19 cellular contexts compared by ENCODE assay signal in genomic region chr19:3949997-3950859, GRCh38. TPM values are rescaled to one million over a fixed set of nuclear protein-coding genes. Genes with fewer than 3 reads are reported as not detected.
DNase-seq lines count a peak whose midpoint lies in the region; ATAC-seq and TF ChIP-seq lines count a peak whose summit lies in the region.
"Had no signal": no experiment of that assay in that cellular context is flagged by ENCODE, and none has a peak within 500 bp of the region (broad histone marks: within the 10 kb centered on the region; RNA-seq: fewer than 3 reads in every experiment).

No MANE protein-coding gene starts in this region.

- H3K9me3 ChIP-seq in lower lobe of right lung (no peaks in the 10 kb centered on the region), thymus (ENCODE audit: control insufficient read depth) (no peaks in the 10 kb centered on the region), MM.1S (replicated peaks; ENCODE audit: insufficient read depth, low read length) (no peaks in the 10 kb centered on the region)
- H3K9me3 ChIP-seq: tibial nerve had no signal

- H3K36me3 Mint-ChIP-seq in WTC11 = no peaks in the 10 kb centered on the region

- peak; percentile 66 for DNase-seq in NCI-H82 (lab: John Stamatoyannopoulos, UW)
- no peak for DNase-seq in NCI-H82 treated with DMSO at 0.1 percent for 48 hours (lab: John Stamatoyannopoulos, UW; ENCODE audit: unreplicated experiment)
- peak; percentile 71 for DNase-seq in coronary artery (ENCODE audit: low spot score)
- no peak for DNase-seq in lower lobe of right lung
- DNase-seq in MM.1S = no peak
- DNase-seq in WTC11 (ENCODE audit: low spot score) = no peak
- DNase-seq in activated CD4-positive, alpha-beta T cell treated with anti-CD3 and anti-CD28 coated beads, Interleukin-2, amount 50 U/mL, for 48 hours = no peak
- DNase-seq: 8988T, activated gamma-delta T cell, dorsolateral prefrontal cortex, NCI-H187, NCI-H510A treated with DMSO at 0.1 percent for 48 hours, SW 1271 had no signal

- ATAC-seq in lower lobe of right lung = no peak
- no peak for ATAC-seq in WTC11

- no peaks in the 10 kb centered on the region for H3K79me2 ChIP-seq in MM.1S (ENCODE audit: low read length)

- H3K27me3 Mint-ChIP-seq in WTC11 (ENCODE audit: low read depth) = no peaks in the 10 kb centered on the region

- H3F3A ChIP-seq in MM.1S (ENCODE audit: insufficient read depth, low read length) = no peaks in the 10 kb centered on the region

- H3K36me3 ChIP-seq in lower lobe of right lung = no peaks in the 10 kb centered on the region
- no peaks in the 10 kb centered on the region for H3K36me3 ChIP-seq in thymus (ENCODE audit: control insufficient read depth, insufficient read depth)
- H3K36me3 ChIP-seq in MM.1S (replicated peaks; ENCODE audit: insufficient read depth, low read length) = no peaks in the 10 kb centered on the region
- H3K36me3 ChIP-seq: tibial nerve had no signal

- H3K27me3 ChIP-seq in lower lobe of right lung (ENCODE audit: low read depth) = no peaks in the 10 kb centered on the region
- no peaks in the 10 kb centered on the region for H3K27me3 ChIP-seq in thymus (ENCODE audit: control insufficient read depth, insufficient read depth)
- H3K27me3 ChIP-seq in MM.1S (replicated peaks; ENCODE audit: insufficient read depth, low read length) = peaks cover 68% of the 10 kb centered on the region
- H3K27me3 ChIP-seq: dorsolateral prefrontal cortex, tibial nerve had no signal

- H3K27ac Mint-ChIP-seq in WTC11 = no peak overlapping the region

- H3K4me3 ChIP-seq in coronary artery (peak overlapping the region; percentile 64), lower lobe of right lung (no peak overlapping the region), thymus (ENCODE audit: low read length) (peak overlapping the region; percentile 52), MM.1S (ENCODE audit: low read length) (no peak overlapping the region)

- H3K4me3 Mint-ChIP-seq in WTC11 = no peak overlapping the region

- POLR2A ChIA-PET in WTC11 (lab: Charles Lee) = interaction anchor here (0.6 to 2.7 kb wide), 2 partner anchors 17 to 18 kb away, joined by 3 to 11 read pairs; partner anchors contain the start of gene NMRK2

- H3K4me2 ChIP-seq in MM.1S (ENCODE audit: low read depth, low read length) = no peak overlapping the region

- TF ChIP-seq CTCF in coronary artery (IDR thresholded peaks at IDR 0.05) (no peak), lower lobe of right lung (IDR thresholded peaks at IDR 0.05) (no peak), MM.1S (IDR thresholded peaks at IDR 0.05; ENCODE audit: low read length) (no peak), WTC11 (IDR thresholded peaks at IDR 0.05) (no peak)

- WGBS in thymus = 38% methylated on average over 20 of the region's 20 CpGs

- peak overlapping the region; percentile 83 to 94 for H3K27ac ChIP-seq in coronary artery
- peak overlapping the region; percentile 49 for H3K27ac ChIP-seq in lower lobe of right lung
- no peak overlapping the region for H3K27ac ChIP-seq in thymus (ENCODE audit: low read depth)
- no peak overlapping the region for H3K27ac ChIP-seq in MM.1S (ENCODE audit: low read length)

- peaks cover 3% of the 10 kb centered on the region; the same call in 1 of the 2 replicates for H4K20me1 ChIP-seq in MM.1S (ENCODE audit: insufficient read depth, low read length)

- H3K9me2 ChIP-seq in MM.1S (replicated peaks; ENCODE audit: insufficient read depth, low read length) = no peaks in the 10 kb centered on the region

- CTCF ChIA-PET in WTC11 (lab: Charles Lee) = interaction anchor here (1.5 to 2.0 kb wide), 2 partner anchors 37 to 69 kb away, joined by 4 to 9 read pairs; no protein-coding TSS in a partner anchor

- intact Hi-C loops in lower lobe of right lung (cut with DNase I) = no loop called here

- H3K4me1 Mint-ChIP-seq in WTC11 = peaks cover 8% of the 10 kb centered on the region

- no peak overlapping the region for H2AFZ ChIP-seq in MM.1S (ENCODE audit: low read length)

- peaks cover 6% of the 10 kb centered on the region for H3K4me1 ChIP-seq in lower lobe of right lung
- peaks cover 3% of the 10 kb centered on the region for H3K4me1 ChIP-seq in thymus (ENCODE audit: control insufficient read depth, insufficient read depth, low read length)
- H3K4me1 ChIP-seq in MM.1S (ENCODE audit: low read length) = no peaks in the 10 kb centered on the region

- no peaks in the 10 kb centered on the region for H3K9me3 Mint-ChIP-seq in WTC11

- H3K9ac ChIP-seq in MM.1S (ENCODE audit: low read length) = no peak overlapping the region

TF ChIP-seq in WTC11, 78 proteins besides CTCF, POLR2A, EP300 and RAD21:
- TF ChIP-seq GRHL2 (CRISPR knock-in tag; IDR thresholded peaks at IDR 0.05; ENCODE audit: insufficient replicate concordance, severe bottlenecking) (no peak), TEAD4 (CRISPR knock-in tag; IDR thresholded peaks at IDR 0.05) (no peak), SMAD3 (CRISPR knock-in tag; IDR thresholded peaks at IDR 0.05; ENCODE audit: borderline replicate concordance) (no peak), ZNF416 (CRISPR knock-in tag; IDR thresholded peaks at IDR 0.05) (no peak), IRF1 (CRISPR knock-in tag; IDR thresholded peaks at IDR 0.05) (no peak), JAZF1 (CRISPR knock-in tag; IDR thresholded peaks at IDR 0.05) (no peak), RELA (CRISPR knock-in tag; IDR thresholded peaks at IDR 0.05; ENCODE audit: borderline replicate concordance) (no peak)

RNA-seq across cellular contexts. Expression of gene NMRK2, which starts 17.4 kb away (rescaled TPM):
- not detected for total RNA-seq in lower lobe of right lung
- 1.1 TPM for polyA plus RNA-seq in thymus
- 50.4 to 61.9 TPM (median 51.1 TPM) in 3 replicates for total RNA-seq in WTC11 (2021)
- total RNA-seq: activated CD8-positive, alpha-beta memory T cell treated with anti-CD3 and anti-CD28 coated beads for 36 hours; Daoy; MCF 10A; pulmonary artery endothelial cell; tibial nerve had no signal

RNA-seq across cellular contexts. Expression of gene DAPK3, which starts 20.7 kb away (rescaled TPM):
- 50.5 TPM for total RNA-seq in lower lobe of right lung
- polyA plus RNA-seq in thymus = 50.7 TPM
- 61.5 to 73.5 TPM (median 68.4 TPM) in 3 replicates for total RNA-seq in WTC11 (2021)

RNA-seq across cellular contexts. Expression of gene EEF2, which starts 35.0 kb away (rescaled TPM):
- total RNA-seq in lower lobe of right lung (1,984 TPM), WTC11 (2021) (3,572 to 3,864 TPM (median 3,852 TPM) in 3 replicates)
- polyA plus RNA-seq in thymus = 815 TPM

RNA-seq across cellular contexts. Expression of gene PIAS4, which starts 57.3 kb away (rescaled TPM):
- total RNA-seq in lower lobe of right lung (27.6 TPM), WTC11 (2021) (45.5 to 46.0 TPM (median 45.9 TPM) in 3 replicates)
- 10.8 TPM for polyA plus RNA-seq in thymus

Comparison
In these comparisons a context has a peak if more than half of its experiments do, and no peak if none do; other contexts are left out.
1. DNase-seq: peak in NCI-H82 (single experiment) and coronary artery (single experiment); none in NCI-H82 treated with DMSO at 0.1 percent for 48 hours (single experiment), lower lobe of right lung (single experiment), MM.1S (single experiment), WTC11 (single experiment) and activated CD4-positive, alpha-beta T cell treated with anti-CD3 and anti-CD28 coated beads, Interleukin-2, amount 50 U/mL, for 48 hours (0 of 2).
2. H3K27ac ChIP-seq: peak in coronary artery (2 of 2) and lower lobe of right lung (single experiment); none in thymus (single experiment) and MM.1S (single experiment).
3. H3K4me3 ChIP-seq: peak in coronary artery (single experiment) and thymus (single experiment); none in lower lobe of right lung (single experiment) and MM.1S (single experiment).
4. RNA of gene NMRK2, which starts 17.4 kb away (total RNA-seq): 50.4 to 61.9 TPM in WTC11; not detected in lower lobe of right lung (single experiment); every median in the first group is over 10 times any median in the second.